Comparison of ENCODE assay signal across 8 cellular contexts in genomic region chr22:38923463-38924196, GRCh38. TPM values are rescaled to one million over a fixed set of nuclear protein-coding genes. Genes with fewer than 3 reads are reported as not detected.
DNase-seq lines count a peak whose midpoint lies in the region; ATAC-seq, FAIRE-seq and TF ChIP-seq lines count a peak whose summit lies in the region.

No MANE protein-coding gene starts in this region.

- intact Hi-C loops in Right ventricle myocardium inferior (cut with DNase I) (no loop called here), psoas muscle (cut with DNase I) (loop anchor here in 1 of 2 donors (5.0 kb wide), 1 partner anchor 46 kb away; no protein-coding TSS in a partner anchor), natural killer cell (cut with micrococcal nuclease) (no loop called here)

- no peaks in the 10 kb centered on the region for H3K36me3 Mint-ChIP-seq in natural killer cell

- H3K27me3 ChIP-seq in WERI-Rb-1 (ENCODE audit: insufficient read depth, low read depth, severe bottlenecking), result no peaks in the 10 kb centered on the region
- H3K27me3 ChIP-seq in psoas muscle (ENCODE audit: insufficient read depth in 3 of 3, low read length in 2 of 3), result no peaks in the 10 kb centered on the region

- H3K9me3 ChIP-seq in WERI-Rb-1 (ENCODE audit: severe bottlenecking) (no peaks in the 10 kb centered on the region), psoas muscle (no peaks in the 10 kb centered on the region)

- H3K27ac Mint-ChIP-seq in natural killer cell, result no peak overlapping the region

- H3K4me3 ChIP-seq in AG04449 (ENCODE audit: low read depth, low read length), result peak overlapping the region; percentile 37
- H3K4me3 ChIP-seq in WERI-Rb-1 (ENCODE audit: low read depth, low read length), result peak overlapping the region; percentile 34
- peak overlapping the region; percentile 61 for H3K4me3 ChIP-seq in psoas muscle

- H3K27me3 Mint-ChIP-seq in natural killer cell (ENCODE audit: low read depth in 2 of 2), result peaks cover 27 to 44% of the 10 kb centered on the region in 2 donors

- peak; percentile 95 for ATAC-seq in Right ventricle myocardium inferior
- ATAC-seq in psoas muscle, result peak; percentile 92 to 96 (median 94)
- no peak for ATAC-seq in HG03442 (IDR thresholded peaks at IDR 0.05; ENCODE audit: unreplicated experiment)
- no peak for ATAC-seq in natural killer cell

- WGBS in psoas muscle, 3 donors, result 13 to 23% (median 18%) methylated on average over 9 of the region's 9 CpGs

- H3K36me3 ChIP-seq in WERI-Rb-1, result no peaks in the 10 kb centered on the region
- H3K36me3 ChIP-seq in psoas muscle (ENCODE audit: insufficient read depth in 1 of 2, low read depth in 1 of 2), result no peaks in the 10 kb centered on the region

- H3K4me1 Mint-ChIP-seq in natural killer cell, result peaks cover 6 to 7% of the 10 kb centered on the region in 2 donors

- H3K9me3 Mint-ChIP-seq in natural killer cell, result no peaks in the 10 kb centered on the region

- H3K4me1 ChIP-seq in psoas muscle, result peaks cover 13% of the 10 kb centered on the region

- TF ChIP-seq CTCF in AG04449 (IDR thresholded peaks at IDR 0.05; ENCODE audit: insufficient read depth, low read length, missing control alignments), result peak; percentile 17
- peak; percentile 60 for TF ChIP-seq CTCF in WERI-Rb-1 (IDR thresholded peaks at IDR 0.05; ENCODE audit: low read depth, low read length)
- TF ChIP-seq CTCF in psoas muscle (IDR thresholded peaks at IDR 0.05), result peak; percentile 11
- TF ChIP-seq CTCF in natural killer cell (IDR thresholded peaks at IDR 0.05), result no peak

- DNase-seq in AG04449 (ENCODE audit: low read depth, low spot score) (peak; percentile 14), LoVo (ENCODE audit: low spot score) (peak; percentile 79), WERI-Rb-1 (peak; percentile 88), Right ventricle myocardium inferior (ENCODE audit: missing footprints) (no peak), psoas muscle (peak; percentile 73 to 81), GM12892 (ENCODE audit: insufficient read length) (no peak), natural killer cell (no peak)

- H3K27ac ChIP-seq in WERI-Rb-1, result peak overlapping the region; percentile 65
- peak overlapping the region; percentile 78 for H3K27ac ChIP-seq in psoas muscle

- no peak for TF ChIP-seq POLR2A in GM12892 (IDR thresholded peaks at IDR 0.05; ENCODE audit: low read depth, low read length)

- CTCF ChIA-PET in AG04449 (lab: Yijun Ruan, JAX), result interaction anchor here (1.0 to 1.7 kb wide), 5 partner anchors 9 to 162 kb away, joined by 3 to 7 read pairs (median 3); no protein-coding TSS in a partner anchor

- H3K4me3 Mint-ChIP-seq in natural killer cell, result no peak overlapping the region

- POLR2A ChIA-PET in AG04449 (lab: Yijun Ruan, JAX), result no interaction called here

- no peak for FAIRE-seq in GM12892 (lab: Jason Lieb, UNC)

RNA-seq across cellular contexts. Expression of gene APOBEC3A, which starts 33.8 kb away (rescaled TPM):
- total RNA-seq in Right ventricle myocardium inferior (0.78 TPM), psoas muscle (under 1 TPM; 0.19 to 0.76 (median 0.33) TPM), natural killer cell (10 to 100 TPM in 1 of 3 donors, 1 to 10 TPM in 1, under 1 TPM in 1; 0.66 to 48.1 (median 4.3) TPM)
- under 1 TPM in 2 of 3 donors, not detected in 1; 0.09 to 0.23 TPM for polyA plus RNA-seq in psoas muscle
- not detected for polyA plus RNA-seq in GM12892 (2012; ENCODE audit: missing spikeins)

RNA-seq across cellular contexts. Expression of gene CBX6, which starts 51.6 kb away (rescaled TPM):
- 39.3 TPM for total RNA-seq in Right ventricle myocardium inferior
- total RNA-seq in psoas muscle, result 10 to 100 TPM; 15.1 to 21.0 (median 17.4) TPM
- 10 to 100 TPM in 1 of 3 donors, 1 to 10 TPM in 2; 5.2 to 17.1 (median 5.4) TPM for polyA plus RNA-seq in psoas muscle
- 17.7 TPM for polyA plus RNA-seq in GM12892 (2012; ENCODE audit: missing spikeins)
- total RNA-seq in natural killer cell, result 10 to 100 TPM; 68.0 to 81.5 (median 75.7) TPM

RNA-seq across cellular contexts. Expression of gene APOBEC3B, which starts 58.5 kb away (rescaled TPM):
- total RNA-seq in Right ventricle myocardium inferior (0.78 TPM), psoas muscle (under 1 TPM in 2 of 4 donors, not detected in 2; 0.30 to 0.59 TPM), natural killer cell (1 to 10 TPM; 1.7 to 2.3 (median 2.2) TPM)
- under 1 TPM; 0.15 to 0.57 (median 0.18) TPM for polyA plus RNA-seq in psoas muscle
- 21.6 TPM for polyA plus RNA-seq in GM12892 (2012; ENCODE audit: missing spikeins)

Comparison
In these comparisons a context has a peak if more than half of its experiments do, and no peak if none do; other contexts are left out.
1. DNase-seq: peak in AG04449 (single experiment), LoVo (single experiment), WERI-Rb-1 (single experiment) and psoas muscle (2 of 2); none in Right ventricle myocardium inferior (single experiment), GM12892 (single experiment) and natural killer cell (single experiment).
2. ATAC-seq: peak in Right ventricle myocardium inferior (single experiment) and psoas muscle (4 of 4); none in HG03442 (single experiment) and natural killer cell (0 of 3).
3. Peak in every context shown above with its lines, with median percentiles within 50 percentile points of each other: H3K4me3 ChIP-seq.